In genomic region chr9:32339424-32339823, GRCh38 we compare ENCODE assay signal across 13 cellular contexts. TPM values are rescaled to one million over a fixed set of nuclear protein-coding genes. Genes with fewer than 3 reads are reported as not detected.
DNase-seq lines count a peak whose midpoint lies in the region; ATAC-seq, FAIRE-seq and TF ChIP-seq lines count a peak whose summit lies in the region.
"Had no signal": no experiment of that assay in that cellular context is flagged by ENCODE, and none has a peak within 500 bp of the region (broad histone marks: within the 10 kb centered on the region; RNA-seq: fewer than 3 reads in every experiment).

No MANE protein-coding gene starts in this region.

- H3K36me3 Mint-ChIP-seq in neural progenitor cell (no peaks in the 10 kb centered on the region), T-helper 17 cell (ENCODE audit: low read depth) (no peaks in the 10 kb centered on the region)
- H3K36me3 Mint-ChIP-seq: CD4-positive, alpha-beta memory T cell had no signal

- no peaks in the 10 kb centered on the region for H3K79me2 ChIP-seq in neural progenitor cell (ENCODE audit: low read depth)

- H3K4me3 ChIP-seq in neural progenitor cell (no peak overlapping the region), coronary artery (no peak overlapping the region)

- H3K9me3 Mint-ChIP-seq in neural progenitor cell, result peaks cover 2% of the 10 kb centered on the region
- H3K9me3 Mint-ChIP-seq: activated naive CD8-positive, alpha-beta T cell treated with anti-CD3 and anti-CD28 coated beads, Interleukin-2, amount 50 U/mL, for 24 hours; CD4-positive, alpha-beta memory T cell had no signal

- no peak for TF ChIP-seq CTCF in neural progenitor cell (IDR thresholded peaks at IDR 0.05)
- no peak for TF ChIP-seq CTCF in coronary artery (IDR thresholded peaks at IDR 0.05)

- H3K4me1 Mint-ChIP-seq in neural progenitor cell (peaks cover 44% of the 10 kb centered on the region), T-helper 17 cell (peaks cover 9% of the 10 kb centered on the region)

- FAIRE-seq in GM19239 (lab: Jason Lieb, UNC), result peak; percentile 63
- FAIRE-seq: colon, islet of Langerhans had no signal

- H3K9me3 ChIP-seq in neural progenitor cell (ENCODE audit: low read depth), result no peaks in the 10 kb centered on the region
- H3K9me3 ChIP-seq in T-helper 17 cell (ENCODE audit: control insufficient read depth, low read length, poor library complexity, severe bottlenecking), result no peaks in the 10 kb centered on the region

- H3F3A ChIP-seq in neural progenitor cell (ENCODE audit: low read depth), result peaks cover 17% of the 10 kb centered on the region

- peaks cover 52% of the 10 kb centered on the region for H3K4me1 ChIP-seq in neural progenitor cell

- peak overlapping the region; percentile 58 for H3K4me2 ChIP-seq in neural progenitor cell

- H3K27me3 Mint-ChIP-seq in neural progenitor cell (ENCODE audit: insufficient read depth, low read depth) (no peaks in the 10 kb centered on the region), T-helper 17 cell (peaks cover 23% of the 10 kb centered on the region)

- ATAC-seq in HG02571 (IDR thresholded peaks at IDR 0.05; ENCODE audit: unreplicated experiment), result peak; percentile 56
- ATAC-seq in HG03196 (IDR thresholded peaks at IDR 0.05; ENCODE audit: unreplicated experiment), result peak; percentile 81
- ATAC-seq in T-helper 17 cell, result no peak
- ATAC-seq: activated naive CD8-positive, alpha-beta T cell treated with anti-CD3 and anti-CD28 coated beads, Interleukin-2, amount 50 U/mL, for 24 hours had no signal

- H2AFZ ChIP-seq in neural progenitor cell (replicated peaks), result no peak overlapping the region

- no peak overlapping the region for H3K9ac ChIP-seq in neural progenitor cell

- DNase-seq in GM19239 (ENCODE audit: insufficient read length, low spot score) (no peak), neural progenitor cell (ENCODE audit: low spot score) (no peak), coronary artery (ENCODE audit: low spot score) (no peak), iPS-NIHi7 (ENCODE audit: extremely low spot score) (no peak), T-helper 17 cell (no peak)
- DNase-seq: activated naive CD8-positive, alpha-beta T cell treated with anti-CD3 and anti-CD28 coated beads, Interleukin-2, amount 50 U/mL, for 24 hours; CD4-positive, alpha-beta memory T cell; Kasumi-1; T-helper 9 cell had no signal

- H3K27ac Mint-ChIP-seq in neural progenitor cell (peak overlapping the region; percentile 54), T-helper 17 cell (no peak overlapping the region)
- H3K27ac Mint-ChIP-seq: activated naive CD8-positive, alpha-beta T cell treated with anti-CD3 and anti-CD28 coated beads, Interleukin-2, amount 50 U/mL, for 24 hours; CD4-positive, alpha-beta memory T cell had no signal

- no peaks in the 10 kb centered on the region for H3K27me3 ChIP-seq in neural progenitor cell

- H3K27ac ChIP-seq in neural progenitor cell (no peak overlapping the region), coronary artery (no peak overlapping the region)

- H4K20me1 ChIP-seq in neural progenitor cell (ENCODE audit: low read depth), result no peaks in the 10 kb centered on the region

- H3K36me3 ChIP-seq in neural progenitor cell, result no peaks in the 10 kb centered on the region

- H3K4me3 Mint-ChIP-seq in neural progenitor cell (no peak overlapping the region), T-helper 17 cell (no peak overlapping the region)
- H3K4me3 Mint-ChIP-seq: activated naive CD8-positive, alpha-beta T cell treated with anti-CD3 and anti-CD28 coated beads, Interleukin-2, amount 50 U/mL, for 24 hours; CD4-positive, alpha-beta memory T cell had no signal

RNA-seq across cellular contexts. Expression of gene ACO1, which starts 45.0 kb away (rescaled TPM):
- 37.6 and 38.2 TPM in 2 replicates for total RNA-seq in neural progenitor cell (ENCODE audit: low replicate concordance)
- total RNA-seq in T-helper 17 cell, result 1 to 10 TPM; 3.1 to 3.9 TPM
